Comparison of ENCODE assay signal across 16 cellular contexts in the genomic region with DNA sequence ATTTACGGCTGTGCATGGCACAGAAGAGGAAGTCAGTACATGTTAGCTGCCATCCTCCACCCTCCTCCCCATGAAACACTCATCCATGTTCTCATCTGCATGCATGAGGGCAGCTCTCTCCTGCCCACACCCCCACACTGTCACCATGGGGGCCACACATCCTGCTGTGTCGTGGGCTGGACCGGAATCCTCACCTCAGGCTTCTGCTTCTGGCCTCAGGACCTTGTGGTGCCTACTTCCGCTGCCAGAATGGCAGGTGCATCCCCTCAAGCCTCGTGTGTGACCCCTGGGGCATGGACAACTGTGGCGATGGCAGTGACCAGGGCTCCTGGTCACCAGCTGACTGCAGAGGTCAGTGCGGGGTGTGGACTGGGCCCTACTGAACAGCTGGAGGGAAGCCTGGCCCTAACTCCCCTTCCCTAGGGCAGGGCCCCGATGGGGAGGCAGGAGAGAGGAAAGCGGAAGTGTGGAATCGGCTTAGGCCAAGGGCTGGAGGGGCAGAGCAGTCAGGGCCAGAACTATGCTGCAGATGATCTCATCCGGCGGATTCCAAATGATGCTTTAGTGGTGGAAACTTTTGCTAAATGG. TPM values are rescaled to one million over a fixed set of nuclear protein-coding genes. Genes with fewer than 3 reads are reported as not detected.
DNase-seq lines count a peak whose midpoint lies in the region; FAIRE-seq and TF ChIP-seq lines count a peak whose summit lies in the region.
"Had no signal": no experiment of that assay in that cellular context is flagged by ENCODE, and none has a peak within 500 bp of the region (broad histone marks: within the 10 kb centered on the region; RNA-seq: fewer than 3 reads in every experiment).

No MANE protein-coding gene starts in this region.

- BruUV-seq in endothelial cell of umbilical vein (replicated peaks; lab: Mats Ljungman, UMichigan), result no TSS peak

- H3K9ac ChIP-seq in endothelial cell of umbilical vein (replicated peaks; ENCODE audit: extremely low read depth, insufficient read depth, low read length), result no peak overlapping the region
- H3K9ac ChIP-seq: KMS-11 had no signal

- H3K79me2 ChIP-seq in endothelial cell of umbilical vein (ENCODE audit: control insufficient read depth, insufficient read depth, low read length), result no peaks in the 10 kb centered on the region

- no peak overlapping the region for H3K4me3 Mint-ChIP-seq in nephron progenitor cell

- H3K27me3 ChIP-seq in endothelial cell of umbilical vein (ENCODE audit: control insufficient read depth in 2 of 2, insufficient read depth in 2 of 2, low read length in 2 of 2), result no peaks in the 10 kb centered on the region

- H3K27ac Mint-ChIP-seq in nephron progenitor cell, result peak overlapping the region; percentile 64
- H3K27ac Mint-ChIP-seq: activated T-helper 1 cell treated with anti-CD3 and anti-CD28 coated beads, Interleukin-12 subunit alpha, Interleukin-12 subunit beta, Interleukin-2, Interleukin-4 antibody, amounts not matched to agents 30 ng/mL and 10 ng/mL and 1 ng/mL, durations not matched to agents 14 hours and 24 hours and 36 hours; effector memory CD8-positive, alpha-beta T cell had no signal

- intact Hi-C loops in endothelial cell of umbilical vein (cut with micrococcal nuclease), result loop anchor here (2.0 to 5.0 kb wide), 2 partner anchors 33 to 114 kb away; partner anchors contain the start of gene USP48

- no peak overlapping the region for H3K27ac ChIP-seq in endothelial cell of umbilical vein (ENCODE audit: insufficient read depth, low read depth, low read length)
- H3K27ac ChIP-seq: C4-2B, KMS-11 had no signal

- POLR2A ChIA-PET in endothelial cell of umbilical vein (lab: Charles Lee), result interaction anchor here (0.8 kb wide), 1 partner anchor 112 kb away, joined by 5 read pairs; no protein-coding TSS in a partner anchor

- H4K20me1 ChIP-seq in endothelial cell of umbilical vein (replicated peaks; ENCODE audit: control insufficient read depth, extremely low read depth, insufficient read depth, low read length), result no peaks in the 10 kb centered on the region

- peaks cover 3% of the 10 kb centered on the region for H3K9me3 Mint-ChIP-seq in nephron progenitor cell
- H3K9me3 Mint-ChIP-seq: activated T-helper 1 cell treated with anti-CD3 and anti-CD28 coated beads, Interleukin-12 subunit alpha, Interleukin-12 subunit beta, Interleukin-2, Interleukin-4 antibody, amounts not matched to agents 30 ng/mL and 10 ng/mL and 1 ng/mL, durations not matched to agents 14 hours and 24 hours and 36 hours; effector memory CD8-positive, alpha-beta T cell had no signal

- no peak overlapping the region for H3K4me3 ChIP-seq in endothelial cell of umbilical vein (replicated peaks in 1 of 3; ENCODE audit: insufficient read depth in 1 of 3, low read depth in 1 of 3, low read length in 3 of 3)

- H3K4me1 Mint-ChIP-seq in nephron progenitor cell, result peaks cover 21% of the 10 kb centered on the region

- TF ChIP-seq CTCF in endothelial cell of umbilical vein (IDR thresholded peaks at IDR 0.05; ENCODE audit: extremely low read depth in 1 of 2, insufficient read depth in 1 of 2, low read depth in 1 of 2, low read length in 2 of 2), result no peak
- TF ChIP-seq CTCF in nephron progenitor cell (IDR thresholded peaks at IDR 0.05), result no peak

- FAIRE-seq in endothelial cell of umbilical vein (lab: Jason Lieb, UNC), result peak; percentile 40
- FAIRE-seq: GM18507 had no signal

- H3K36me3 Mint-ChIP-seq in nephron progenitor cell (ENCODE audit: low read depth), result peaks cover 11% of the 10 kb centered on the region

- H3K9me1 ChIP-seq in endothelial cell of umbilical vein (replicated peaks; ENCODE audit: control insufficient read depth, extremely low read depth, insufficient read depth, low read length), result no peaks in the 10 kb centered on the region

- peaks cover 34% of the 10 kb centered on the region for H3K4me1 ChIP-seq in endothelial cell of umbilical vein (ENCODE audit: control insufficient read depth, extremely low read depth, insufficient read depth, low read length)

- peaks cover 31% of the 10 kb centered on the region for H3K27me3 Mint-ChIP-seq in nephron progenitor cell (ENCODE audit: low read depth, poor library complexity)

- H3K4me2 ChIP-seq in endothelial cell of umbilical vein (ENCODE audit: insufficient read depth, low read length), result no peak overlapping the region
- H3K4me2 ChIP-seq: KMS-11 had no signal

- no peak overlapping the region for H2AFZ ChIP-seq in endothelial cell of umbilical vein (ENCODE audit: low read depth, low read length)

- CTCF ChIA-PET in endothelial cell of umbilical vein (lab: Charles Lee), result no interaction called here

- TF ChIP-seq POLR2A in endothelial cell of umbilical vein (IDR thresholded peaks at IDR 0.05; ENCODE audit: low read depth, low read length), result no peak

- H3K36me3 ChIP-seq in endothelial cell of umbilical vein (ENCODE audit: control insufficient read depth in 2 of 2, extremely low read depth in 1 of 2, insufficient read depth in 2 of 2, low read length in 2 of 2), result peaks cover 3 to 5% of the 10 kb centered on the region in 2 experiments

- no peaks in the 10 kb centered on the region for H3K9me3 ChIP-seq in endothelial cell of umbilical vein (replicated peaks; ENCODE audit: control insufficient read depth, insufficient read depth, low read length)

- in situ Hi-C loops in KBM-7 (cut with MboI; ENCODE audit: low pct_unique_long_range_greater_than_20kb, low sequenced_read_pairs), result no loop called here

- dilution Hi-C loops in endothelial cell of umbilical vein (cut with MboI; ENCODE audit: extremely low pct_ligation_motif_present, low sequenced_read_pairs), result no loop called here

- peak; percentile 84 for DNase-seq in CD1c-positive myeloid dendritic cell (ENCODE audit: extremely low spot score)
- peak; percentile 50 for DNase-seq in KBM-7
- DNase-seq in endothelial cell of umbilical vein (ENCODE audit: low read depth, low spot score), result peak; percentile 52
- DNase-seq in nephron progenitor cell, result no peak
- no peak for DNase-seq in T-helper 2 cell
- no peak for DNase-seq in GM19240 (ENCODE audit: insufficient read length, low spot score)
- no peak for DNase-seq in mesenteric fat pad (ENCODE audit: low spot score)
- DNase-seq in stimulated activated CD8-positive, alpha-beta memory T cell treated with anti-CD3 and anti-CD28 coated beads, Interleukin-4, amount 100 ng/mL, for 48 hours, result no peak
- DNase-seq: activated CD4-positive, alpha-beta T cell treated with anti-CD3 and anti-CD28 coated beads, Interleukin-2, amount 50 U/mL, for 1 hour; effector memory CD8-positive, alpha-beta T cell; NCI-H2081 had no signal

TF ChIP-seq in endothelial cell of umbilical vein, 7 proteins besides CTCF, POLR2A, EP300 and RAD21:
- TF ChIP-seq POLR2AphosphoS5 (IDR thresholded peaks at IDR 0.05; ENCODE audit: insufficient read depth, low read depth, low read length), result peak; percentile 48
- TF ChIP-seq, protein P1, sequence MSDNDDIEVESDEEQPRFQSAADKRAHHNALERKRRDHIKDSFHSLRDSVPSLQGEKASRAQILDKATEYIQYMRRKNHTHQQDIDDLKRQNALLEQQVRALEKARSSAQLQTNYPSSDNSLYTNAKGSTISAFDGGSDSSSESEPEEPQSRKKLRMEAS (IDR thresholded peaks at IDR 0.05; ENCODE audit: insufficient read depth, insufficient read length), result no peak

RNA-seq across cellular contexts. Expression of gene LDLRAD2, which starts 3.8 kb away (rescaled TPM):
- 0.42 and 0.44 TPM in 2 replicates for total RNA-seq in endothelial cell of umbilical vein
- not detected in 2 replicates for polyA plus RNA-seq in endothelial cell of umbilical vein
- polyA plus RNA-seq in endothelial cell of umbilical vein (2011; cell fraction: cytosol; rRNA removed), result 0.01 and 0.04 TPM in 2 replicates
- polyA plus RNA-seq in endothelial cell of umbilical vein (2011; cell fraction: nucleus; rRNA removed), result 0.05 and 0.17 TPM in 2 replicates
- 141 and 334 TPM in 2 replicates for polyA plus RNA-seq in endothelial cell of umbilical vein (2012)
- polyA minus RNA-seq in endothelial cell of umbilical vein, result not detected in 2 replicates
- polyA minus RNA-seq in endothelial cell of umbilical vein (2011; cell fraction: cytosol; rRNA and poly(A)+ RNA removed), result not detected
- not detected in 2 replicates for polyA minus RNA-seq in endothelial cell of umbilical vein (2011; cell fraction: nucleus; rRNA and poly(A)+ RNA removed)
- total RNA-seq in mesenteric fat pad, result 0.35 TPM
- total RNA-seq: activated T-helper 1 cell treated with anti-CD3 and anti-CD28 coated beads, Interleukin-12 subunit alpha, Interleukin-12 subunit beta, Interleukin-2, Interleukin-4 antibody, amounts not matched to agents 30 ng/mL and 10 ng/mL and 1 ng/mL, durations not matched to agents 14 hours and 24 hours and 36 hours; T-helper 1 cell treated with Interleukin-12 subunit alpha and Interleukin-12 subunit beta and Interleukin-4 antibody, amounts not matched to agents 30 ng/mL and 1 ng/mL, for 36 hours had no signal

RNA-seq across cellular contexts. Expression of gene USP48, which starts 32.9 kb away (rescaled TPM):
- total RNA-seq in endothelial cell of umbilical vein, result 146 and 149 TPM in 2 replicates
- 18.5 and 27.2 TPM in 2 replicates for polyA plus RNA-seq in endothelial cell of umbilical vein
- 33.6 and 34.2 TPM in 2 replicates for polyA plus RNA-seq in endothelial cell of umbilical vein (2011; cell fraction: cytosol; rRNA removed)
- polyA plus RNA-seq in endothelial cell of umbilical vein (2011; cell fraction: nucleus; rRNA removed), result 135 and 168 TPM in 2 replicates
- 73.6 and 92.2 TPM in 2 replicates for polyA plus RNA-seq in endothelial cell of umbilical vein (2012)
- polyA minus RNA-seq in endothelial cell of umbilical vein, result 76.2 and 79.0 TPM in 2 replicates
- polyA minus RNA-seq in endothelial cell of umbilical vein (2011; cell fraction: cytosol; rRNA and poly(A)+ RNA removed), result 15.6 TPM
- 124 and 167 TPM in 2 replicates for polyA minus RNA-seq in endothelial cell of umbilical vein (2011; cell fraction: nucleus; rRNA and poly(A)+ RNA removed)
- 53.7 TPM for total RNA-seq in mesenteric fat pad

Comparison
In these comparisons a context has a peak if more than half of its experiments do, and no peak if none do; other contexts are left out.
1. DNase-seq: peak in CD1c-positive myeloid dendritic cell (single experiment), KBM-7 (single experiment) and endothelial cell of umbilical vein (single experiment); none in nephron progenitor cell (single experiment), T-helper 2 cell (0 of 5), GM19240 (single experiment), mesenteric fat pad (single experiment) and stimulated activated CD8-positive, alpha-beta memory T cell treated with anti-CD3 and anti-CD28 coated beads, Interleukin-4, amount 100 ng/mL, for 48 hours (single experiment).